Comparison of ENCODE assay signal across 8 cellular contexts in the genomic region with DNA sequence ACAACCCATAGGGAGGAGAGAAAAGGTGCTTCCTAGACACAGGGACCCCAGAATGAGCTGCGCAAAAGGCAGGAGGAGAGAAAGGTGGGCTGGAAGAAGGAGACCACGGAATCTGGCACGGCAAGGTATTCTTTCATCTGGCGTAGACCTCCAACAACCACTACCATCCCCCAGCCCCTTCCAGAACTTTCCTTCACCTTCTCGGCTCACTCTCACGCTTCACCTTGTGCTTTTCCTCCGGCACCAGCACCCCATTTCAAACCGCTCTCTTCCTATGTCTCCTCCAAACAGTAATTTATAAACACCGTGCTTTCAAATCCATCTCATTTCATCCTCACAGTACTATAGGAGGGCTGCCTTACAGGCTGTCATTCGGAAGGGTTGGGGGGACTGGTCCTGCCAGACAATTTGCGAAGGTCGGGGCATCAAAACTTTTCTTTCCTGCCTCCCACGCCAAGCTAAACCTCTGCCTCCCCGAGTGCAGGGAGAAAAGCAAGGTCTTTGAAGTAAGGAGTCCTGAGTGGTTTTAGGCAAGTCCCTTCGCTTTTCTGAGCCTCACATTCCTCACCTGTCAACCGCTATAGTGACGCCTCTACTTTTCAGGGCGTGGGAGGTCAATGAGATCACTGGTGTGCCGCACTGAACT. TPM values are rescaled to one million over a fixed set of nuclear protein-coding genes. Genes with fewer than 3 reads are reported as not detected.
DNase-seq lines count a peak whose midpoint lies in the region; ATAC-seq and TF ChIP-seq lines count a peak whose summit lies in the region.

No MANE protein-coding gene starts in this region.

- POLR2A ChIA-PET in CD4-positive, alpha-beta T cell (lab: Charles Lee), result interaction anchor here (1.3 to 4.2 kb wide), 5 partner anchors 7 to 387 kb away, joined by 4 to 51 read pairs (median 22); a partner anchor contains a TSS

- peak overlapping the region; percentile 99 for H3K27ac Mint-ChIP-seq in CD4-positive, alpha-beta T cell
- H3K27ac Mint-ChIP-seq in nephron, result peak overlapping the region; percentile 61 to 91 (median 81)

- peak; percentile 63 for ATAC-seq in CD4-positive, alpha-beta T cell (ENCODE audit: poor library complexity)
- ATAC-seq in HG02973 (IDR thresholded peaks at IDR 0.05; ENCODE audit: unreplicated experiment) (no peak), HG03457 (IDR thresholded peaks at IDR 0.05; ENCODE audit: unreplicated experiment) (no peak)

- no peaks in the 10 kb centered on the region for H3K36me3 ChIP-seq in MM.1S (replicated peaks; ENCODE audit: insufficient read depth, low read length)

- DNase-seq in CD4-positive, alpha-beta T cell, result peak in 2 of 10 experiments; percentile 24 to 76
- DNase-seq in MM.1S (no peak), choroid plexus epithelial cell (ENCODE audit: low read depth) (no peak), retina (no peak), GDM1 (lab: John Stamatoyannopoulos, UW) (no peak)

- H2AFZ ChIP-seq in MM.1S (ENCODE audit: low read length), result peak overlapping the region; percentile 86

- peak overlapping the region; percentile 75 for H3K4me2 ChIP-seq in MM.1S (ENCODE audit: low read depth, low read length)

- H3K4me3 ChIP-seq in MM.1S (ENCODE audit: low read length), result peak overlapping the region; percentile 89
- peak overlapping the region; percentile 97 for H3K4me3 ChIP-seq in choroid plexus epithelial cell (ENCODE audit: low read depth, low read length)

- no peak for TF ChIP-seq CTCF in CD4-positive, alpha-beta T cell (IDR thresholded peaks at IDR 0.05)
- TF ChIP-seq CTCF in MM.1S (IDR thresholded peaks at IDR 0.05; ENCODE audit: low read length), result no peak
- TF ChIP-seq CTCF in choroid plexus epithelial cell (conservative IDR thresholded peaks at IDR 0.05; ENCODE audit: low read depth, low read length), result no peak
- TF ChIP-seq CTCF in nephron (IDR thresholded peaks at IDR 0.05; ENCODE audit: unreplicated experiment in 3 of 3), result no peak

- H3K9me3 Mint-ChIP-seq in CD4-positive, alpha-beta T cell, result no peaks in the 10 kb centered on the region
- no peaks in the 10 kb centered on the region for H3K9me3 Mint-ChIP-seq in nephron

- H4K20me1 ChIP-seq in MM.1S (ENCODE audit: insufficient read depth, low read length), result no peaks in the 10 kb centered on the region

- H3K79me2 ChIP-seq in MM.1S (ENCODE audit: low read length), result 0 out of 2 replicates have a peak, but pooled peaks cover 5% of the 10 kb centered on the region

- intact Hi-C loops in CD4-positive, alpha-beta T cell (cut with DNase I, micrococcal nuclease), result loop anchor here (1.0 to 5.0 kb wide), 9 partner anchors 15 to 385 kb away; a partner anchor contains a TSS

- CTCF ChIA-PET in CD4-positive, alpha-beta T cell (lab: Charles Lee), result interaction anchor here (1.2 to 2.8 kb wide), 4 partner anchors 9 to 230 kb away, joined by 3 to 15 read pairs (median 4); a partner anchor contains a TSS

- no peaks in the 10 kb centered on the region for H3K9me3 ChIP-seq in CD4-positive, alpha-beta T cell (ENCODE audit: control insufficient read depth, low read length)
- H3K9me3 ChIP-seq in MM.1S (replicated peaks; ENCODE audit: insufficient read depth, low read length), result no peaks in the 10 kb centered on the region

- H3K36me3 Mint-ChIP-seq in CD4-positive, alpha-beta T cell (ENCODE audit: low read depth), result peaks cover 22% of the 10 kb centered on the region
- H3K36me3 Mint-ChIP-seq in nephron (ENCODE audit: low read depth), result peaks cover 4% of the 10 kb centered on the region

- peaks cover 15% of the 10 kb centered on the region; the same call in 1 of the 2 replicates for H3K4me1 ChIP-seq in MM.1S (ENCODE audit: low read length)

- peak overlapping the region; percentile 11; the same call in 1 of the 2 replicates for H3K9ac ChIP-seq in MM.1S (ENCODE audit: low read length)

- H3K4me3 Mint-ChIP-seq in CD4-positive, alpha-beta T cell, result peak overlapping the region; percentile 99
- peak overlapping the region; percentile 97 to 98 (median 98) for H3K4me3 Mint-ChIP-seq in nephron

- no peaks in the 10 kb centered on the region for H3K9me2 ChIP-seq in MM.1S (replicated peaks; ENCODE audit: insufficient read depth, low read length)

- peak overlapping the region; percentile 86 for H3K27ac ChIP-seq in CD4-positive, alpha-beta T cell (ENCODE audit: low read depth, low read length)
- H3K27ac ChIP-seq in MM.1S (ENCODE audit: low read length), result no peak overlapping the region

- no peaks in the 10 kb centered on the region for H3K27me3 ChIP-seq in CD4-positive, alpha-beta T cell (ENCODE audit: control insufficient read depth, insufficient read depth, low read length)
- H3K27me3 ChIP-seq in MM.1S (replicated peaks; ENCODE audit: insufficient read depth, low read length), result no peaks in the 10 kb centered on the region

- H3K27me3 Mint-ChIP-seq in CD4-positive, alpha-beta T cell, result no peaks in the 10 kb centered on the region
- no peaks in the 10 kb centered on the region for H3K27me3 Mint-ChIP-seq in nephron (ENCODE audit: low read depth)

- peaks cover 50% of the 10 kb centered on the region for H3K4me1 Mint-ChIP-seq in CD4-positive, alpha-beta T cell (ENCODE audit: low read depth)
- peaks cover 37% of the 10 kb centered on the region for H3K4me1 Mint-ChIP-seq in nephron

- no peaks in the 10 kb centered on the region for H3F3A ChIP-seq in MM.1S (ENCODE audit: insufficient read depth, low read length)

RNA-seq across cellular contexts. Expression of a gene that starts 0.9 kb away (rescaled TPM):
- 1 to 10 TPM; 3.5 to 6.5 TPM for total RNA-seq in CD4-positive, alpha-beta T cell

RNA-seq across cellular contexts. Expression of a gene that starts 1.2 kb away (rescaled TPM):
- 10 to 100 TPM; 29.2 to 33.1 TPM for total RNA-seq in CD4-positive, alpha-beta T cell

RNA-seq across cellular contexts. Expression of a gene that starts 48.1 kb away (rescaled TPM):
- 10 to 100 TPM; 14.4 to 14.9 TPM for total RNA-seq in CD4-positive, alpha-beta T cell
